34 cellular contexts compared by ENCODE assay signal in genomic region chr1:229037806-229038405, GRCh38.
DNase-seq lines count a peak whose midpoint lies in the region; ATAC-seq and TF ChIP-seq lines count a peak whose summit lies in the region.
"Had no signal": no experiment of that assay in that cellular context is flagged by ENCODE, and none has a peak within 500 bp of the region (broad histone marks: within the 10 kb centered on the region; RNA-seq: fewer than 3 reads in every experiment).

No MANE protein-coding gene starts in this region.

- no peak overlapping the region for H2AK5ac ChIP-seq in neuronal stem cell (ENCODE audit: low read depth, low read length)

- no peak overlapping the region for H4K8ac ChIP-seq in neuronal stem cell (ENCODE audit: low read depth, low read length)

- H3K4me1 ChIP-seq in GM23338 (ENCODE audit: insufficient read depth), result no peaks in the 10 kb centered on the region
- H3K4me1 ChIP-seq in neuronal stem cell (ENCODE audit: control insufficient read depth in 2 of 2, insufficient read depth in 1 of 2, low read depth in 1 of 2, low read length in 2 of 2), result peaks cover 0 to 2% of the 10 kb centered on the region in 2 donors
- H3K4me1 ChIP-seq: ascending aorta, gastroesophageal sphincter, vagina had no signal

- H2AFZ ChIP-seq in GM23338 (peak overlapping the region; percentile 69), neuronal stem cell (ENCODE audit: low read length) (no peak overlapping the region)
- H2AFZ ChIP-seq: PC-9 had no signal

- H3K27me3 Mint-ChIP-seq in GM23338 (ENCODE audit: insufficient read depth, low read depth, poor library complexity) (peaks cover 2% of the 10 kb centered on the region), osteocyte (ENCODE audit: unreplicated experiment) (peaks cover 72% of the 10 kb centered on the region)

- no peak overlapping the region for H3K4ac ChIP-seq in neuronal stem cell (ENCODE audit: low read length)

- no peak overlapping the region for H3K14ac ChIP-seq in neuronal stem cell (ENCODE audit: low read length)

- WGBS in neuronal stem cell (ENCODE audit: extremely low coverage in 2 of 2, insufficient read length in 2 of 2, insufficient replicate concordance in 1 of 2), 2 donors, result no CpG with 5 or more reads among the region's 4 CpGs

- no peaks in the 10 kb centered on the region for H3K36me3 ChIP-seq in GM23338 (ENCODE audit: insufficient read depth)
- no peaks in the 10 kb centered on the region for H3K36me3 ChIP-seq in WERI-Rb-1
- no peaks in the 10 kb centered on the region for H3K36me3 ChIP-seq in neuronal stem cell (replicated peaks in 1 of 2; ENCODE audit: control insufficient read depth in 2 of 2, insufficient read depth in 2 of 2, low read length in 2 of 2)
- H3K36me3 ChIP-seq: ascending aorta, BLaER1, esophagus squamous epithelium, gastroesophageal sphincter, neutrophil, sigmoid colon, thyroid gland, vagina had no signal

- H3F3A ChIP-seq in GM23338 (replicated peaks; ENCODE audit: low read depth), result no peaks in the 10 kb centered on the region

- no peak overlapping the region for H2BK12ac ChIP-seq in neuronal stem cell (ENCODE audit: low read length)

- H3K27ac ChIP-seq in GM23338 (ENCODE audit: low read depth), result no peak overlapping the region
- H3K27ac ChIP-seq in WERI-Rb-1, result peak overlapping the region; percentile 59
- H3K27ac ChIP-seq in neuronal stem cell (replicated peaks; ENCODE audit: low read length), result peak overlapping the region; percentile 54
- H3K27ac ChIP-seq: ascending aorta, BLaER1, esophagus squamous epithelium, gastroesophageal sphincter, neutrophil, PC-9, sigmoid colon, thyroid gland, vagina had no signal

- H3K36me3 Mint-ChIP-seq in GM23338 (ENCODE audit: low read depth), result no peaks in the 10 kb centered on the region
- H3K36me3 Mint-ChIP-seq in osteocyte (ENCODE audit: unreplicated experiment), result no peaks in the 10 kb centered on the region
- H3K36me3 Mint-ChIP-seq: activated naive CD8-positive, alpha-beta T cell treated with anti-CD3 and anti-CD28 coated beads for 36 hours had no signal

- no peaks in the 10 kb centered on the region for H3K9me3 Mint-ChIP-seq in GM23338
- no peaks in the 10 kb centered on the region for H3K9me3 Mint-ChIP-seq in osteocyte (ENCODE audit: unreplicated experiment)
- H3K9me3 Mint-ChIP-seq: activated T-cell treated with anti-CD3 and anti-CD28 coated beads, Interleukin-2, amount 50 U/mL, for 4 hours; effector memory CD8-positive, alpha-beta T cell had no signal

- no peak overlapping the region for H2BK5ac ChIP-seq in neuronal stem cell (ENCODE audit: low read length)

- H3K4me3 Mint-ChIP-seq in GM23338, result no peak overlapping the region
- no peak overlapping the region for H3K4me3 Mint-ChIP-seq in osteocyte (ENCODE audit: unreplicated experiment)
- H3K4me3 Mint-ChIP-seq: activated CD8-positive, alpha-beta memory T cell treated with anti-CD3 and anti-CD28 coated beads, Interleukin-2, amount 10 ng/mL, durations not matched to agents 7 days and 5 days; activated naive CD8-positive, alpha-beta T cell treated with anti-CD3 and anti-CD28 coated beads for 36 hours; activated T-cell treated with anti-CD3 and anti-CD28 coated beads, Interleukin-2, amount 50 U/mL, for 4 hours; effector memory CD8-positive, alpha-beta T cell had no signal

- H4K91ac ChIP-seq in neuronal stem cell (ENCODE audit: low read depth, low read length, poor library complexity), result no peak overlapping the region

- no peak overlapping the region for H2BK120ac ChIP-seq in neuronal stem cell (ENCODE audit: low read depth, low read length)

- H3K27me3 ChIP-seq in GM23338 (ENCODE audit: insufficient read depth) (no peaks in the 10 kb centered on the region), WERI-Rb-1 (ENCODE audit: insufficient read depth, low read depth, severe bottlenecking) (no peaks in the 10 kb centered on the region), neuronal stem cell (ENCODE audit: control insufficient read depth in 3 of 3, insufficient read depth in 3 of 3, low read depth in 1 of 3, low read length in 3 of 3) (no peaks in the 10 kb centered on the region)
- H3K27me3 ChIP-seq: ascending aorta, esophagus squamous epithelium, gastroesophageal sphincter, neutrophil, sigmoid colon, thyroid gland, vagina had no signal

- no peak overlapping the region for H3K9ac ChIP-seq in neuronal stem cell (ENCODE audit: low read depth, low read length, poor library complexity)
- H3K9ac ChIP-seq: BLaER1, SK-N-SH had no signal

- no peaks in the 10 kb centered on the region for H3K79me2 ChIP-seq in GM23338 (replicated peaks; ENCODE audit: insufficient read depth)

- H3K9me3 ChIP-seq in WERI-Rb-1 (ENCODE audit: severe bottlenecking), result no peaks in the 10 kb centered on the region
- H3K9me3 ChIP-seq in neuronal stem cell (replicated peaks in 1 of 2; ENCODE audit: control insufficient read depth in 2 of 2, insufficient read depth in 1 of 2, low read depth in 1 of 2, low read length in 2 of 2), result no peaks in the 10 kb centered on the region
- H3K9me3 ChIP-seq: ascending aorta, BLaER1, esophagus squamous epithelium, gastroesophageal sphincter, neutrophil, sigmoid colon, SK-N-SH, thyroid gland, vagina had no signal

- ATAC-seq in GM23338, result peak; percentile 44; the same call in 2 of the 3 replicates
- ATAC-seq: activated CD8-positive, alpha-beta memory T cell treated with anti-CD3 and anti-CD28 coated beads, Interleukin-2, amount 10 ng/mL, durations not matched to agents 7 days and 5 days; activated T-cell treated with anti-CD3 and anti-CD28 coated beads, Interleukin-2, amount 50 U/mL, for 4 hours; effector memory CD8-positive, alpha-beta T cell; gastroesophageal sphincter; left colon; Right ventricle myocardium inferior had no signal

- H3K4me3 ChIP-seq in GM23338 (no peak overlapping the region), WERI-Rb-1 (ENCODE audit: low read depth, low read length) (no peak overlapping the region), fibroblast of pulmonary artery (replicated peaks; ENCODE audit: low read depth, low read length) (no peak overlapping the region), neuronal stem cell (ENCODE audit: low read length in 2 of 2) (no peak overlapping the region)
- H3K4me3 ChIP-seq: ascending aorta, BLaER1, esophagus squamous epithelium, gastroesophageal sphincter, PC-9, sigmoid colon, thyroid gland, vagina had no signal

- no peaks in the 10 kb centered on the region for H4K20me1 ChIP-seq in GM23338 (replicated peaks; ENCODE audit: insufficient read depth)

- H3K23ac ChIP-seq in neuronal stem cell (ENCODE audit: low read depth, low read length, poor library complexity), result no peak overlapping the region

- H3K18ac ChIP-seq in neuronal stem cell (ENCODE audit: low read length), result no peak overlapping the region

- DNase-seq in GM23338 (ENCODE audit: low spot score) (no peak), WERI-Rb-1 (peak; percentile 24), fibroblast of pulmonary artery (ENCODE audit: low read depth) (peak; percentile 38), neuronal stem cell (ENCODE audit: low spot score) (no peak), midbrain (lab: John Stamatoyannopoulos, UW) (no peak), kidney glomerular epithelial cell (lab: John Stamatoyannopoulos, UW) (no peak), osteocyte (ENCODE audit: extremely low spot score, unreplicated experiment) (no peak)
- DNase-seq: activated CD4-positive, alpha-beta T cell treated with anti-CD3 and anti-CD28 coated beads, Interleukin-2, amount 50 U/mL, for 4 hours; activated CD4-positive, CD25-positive, alpha-beta regulatory T cell; activated CD8-positive, alpha-beta memory T cell treated with anti-CD3 and anti-CD28 coated beads, Interleukin-2, amount 10 ng/mL, durations not matched to agents 7 days and 5 days; activated gamma-delta T cell; activated naive CD8-positive, alpha-beta T cell treated with anti-CD3 and anti-CD28 coated beads for 36 hours; activated T-cell treated with anti-CD3 and anti-CD28 coated beads, Interleukin-2, amount 50 U/mL, for 4 hours; caudate nucleus; cortex of kidney; effector memory CD8-positive, alpha-beta T cell; esophagus squamous epithelium; hippocampal formation; left colon; NCI-H1092; NCI-H187 treated with DMSO at 0.1 percent for 48 hours; NCI-H524 treated with DMSO at 0.1 percent for 48 hours; PC-9; sigmoid colon; SK-N-SH; stimulated activated CD4-positive, alpha-beta T cell treated with anti-CD3 and anti-CD28 coated beads, Interleukin-4, amount 100 ng/mL, for 24 hours; thyroid gland had no signal

- no peak for TF ChIP-seq CTCF in GM23338 (conservative IDR thresholded peaks at IDR 0.05; ENCODE audit: low read depth in 2 of 2)
- no peak for TF ChIP-seq CTCF in WERI-Rb-1 (IDR thresholded peaks at IDR 0.05; ENCODE audit: low read depth, low read length)
- no peak for TF ChIP-seq CTCF in fibroblast of pulmonary artery (IDR thresholded peaks at IDR 0.05; ENCODE audit: low read length, missing control alignments)
- TF ChIP-seq CTCF in osteocyte (IDR thresholded peaks at IDR 0.05), result no peak

- H3K4me1 Mint-ChIP-seq in GM23338 (peaks cover 7% of the 10 kb centered on the region), osteocyte (ENCODE audit: unreplicated experiment) (no peaks in the 10 kb centered on the region)
- H3K4me1 Mint-ChIP-seq: activated naive CD8-positive, alpha-beta T cell treated with anti-CD3 and anti-CD28 coated beads for 36 hours had no signal

- H3K27ac Mint-ChIP-seq in GM23338, result no peak overlapping the region
- no peak overlapping the region for H3K27ac Mint-ChIP-seq in osteocyte (ENCODE audit: unreplicated experiment)
- H3K27ac Mint-ChIP-seq: activated CD8-positive, alpha-beta memory T cell treated with anti-CD3 and anti-CD28 coated beads, Interleukin-2, amount 10 ng/mL, durations not matched to agents 7 days and 5 days; activated naive CD8-positive, alpha-beta T cell treated with anti-CD3 and anti-CD28 coated beads for 36 hours; progenitor cell of endocrine pancreas had no signal

- H3K4me2 ChIP-seq in GM23338 (no peak overlapping the region), neuronal stem cell (ENCODE audit: insufficient read depth, low read length, poor library complexity, severe bottlenecking) (no peak overlapping the region)
- H3K4me2 ChIP-seq: BLaER1, PC-9, SK-N-SH had no signal

- H2BK15ac ChIP-seq in neuronal stem cell (ENCODE audit: low read length), result no peak overlapping the region

- H3K79me1 ChIP-seq in neuronal stem cell (ENCODE audit: low read depth, low read length), result no peaks in the 10 kb centered on the region

- H3K9me2 ChIP-seq in GM23338 (ENCODE audit: insufficient read depth), result 0 out of 2 replicates have a peak, but pooled peaks cover 2% of the 10 kb centered on the region
- H3K9me2 ChIP-seq: SK-N-SH had no signal

TF ChIP-seq in GM23338, 12 proteins besides CTCF, POLR2A, EP300 and RAD21 (continues in another document):
- no peak for TF ChIP-seq NANOG (IDR thresholded peaks at IDR 0.05; ENCODE audit: borderline replicate concordance)
- no peak for TF ChIP-seq ZNF331 (CRISPR knock-in tag; IDR thresholded peaks at IDR 0.05; ENCODE audit: low read depth)

Comparison
In these comparisons a context has a peak if more than half of its experiments do, and no peak if none do; other contexts are left out.
1. DNase-seq: peak in WERI-Rb-1 (single experiment) and fibroblast of pulmonary artery (single experiment); none in GM23338 (single experiment), neuronal stem cell (single experiment), midbrain (single experiment), kidney glomerular epithelial cell (single experiment) and osteocyte (single experiment).